In the genomic region with DNA sequence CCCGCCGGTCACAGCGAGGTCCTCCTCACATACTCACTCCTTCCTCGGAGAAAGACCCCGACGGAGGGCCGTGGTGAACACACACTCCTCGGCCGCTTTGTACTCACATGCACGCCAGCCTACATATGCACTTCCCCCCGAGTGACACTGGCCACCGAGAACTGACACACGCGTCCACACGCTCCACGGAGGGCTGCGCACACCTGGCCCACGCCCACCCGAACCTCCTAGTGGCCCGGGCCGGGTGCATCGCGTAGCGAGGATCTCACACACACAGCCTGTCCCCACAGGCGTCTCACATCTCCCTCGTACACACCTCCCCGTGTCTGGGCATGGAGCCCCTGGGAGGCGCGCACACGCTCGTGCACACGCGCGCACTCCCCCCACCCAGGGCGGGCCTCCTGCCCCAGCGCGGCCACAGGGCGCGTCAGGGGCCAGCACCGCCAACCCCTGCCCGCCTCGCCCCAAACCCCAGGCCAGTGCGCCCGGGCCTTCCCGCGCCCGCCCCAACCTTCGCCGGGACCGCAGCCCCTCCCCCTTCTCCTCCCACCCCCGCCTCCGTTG, we compare ENCODE assay signal across 8 cellular contexts. TPM values are rescaled to one million over a fixed set of nuclear protein-coding genes. Genes with fewer than 3 reads are reported as not detected.
A peak's percentile ranks its signal among the peaks of the same experiment; 100 is the strongest.
DNase-seq lines count a peak whose midpoint lies in the region; ATAC-seq and TF ChIP-seq lines count a peak whose summit lies in the region.

No MANE protein-coding gene starts in this region.

- no peak for TF ChIP-seq CTCF in body of pancreas (IDR thresholded peaks at IDR 0.05)
- TF ChIP-seq CTCF in stomach (IDR thresholded peaks at IDR 0.05), result no peak

- ATAC-seq in HG03442 (IDR thresholded peaks at IDR 0.05; ENCODE audit: unreplicated experiment) (peak; percentile 21), body of pancreas (peak; percentile 34), HG02840 (IDR thresholded peaks at IDR 0.05; ENCODE audit: low FRiP score, unreplicated experiment) (no peak), GM21529 (IDR thresholded peaks at IDR 0.05; ENCODE audit: unreplicated experiment) (no peak)

- 6 to 14% methylated on average over 37 to 52 of the region's 52 CpGs for WGBS in body of pancreas, 2 donors
- 1 to 6% (median 2%) methylated on average over 6 to 52 of the region's 52 CpGs for WGBS in stomach, 5 donors

- H3K27me3 ChIP-seq in body of pancreas, result peaks cover 0 to 8% of the 10 kb centered on the region in 2 donors
- H3K27me3 ChIP-seq in stomach, result peaks cover 0 to 46% (median 15%) of the 10 kb centered on the region in 3 donors

- H3K4me3 ChIP-seq in body of pancreas, result no peak overlapping the region
- H3K4me3 ChIP-seq in stomach, result peak overlapping the region; percentile 61 to 74 (median 67)

- peak; percentile 19 for DNase-seq in CD1c-positive myeloid dendritic cell (ENCODE audit: extremely low spot score)
- no peak for DNase-seq in body of pancreas
- DNase-seq in left kidney (ENCODE audit: low read depth, low spot score), result peak; percentile 83
- no peak for DNase-seq in stomach
- no peak for DNase-seq in kidney tubule cell (ENCODE audit: low spot score)

- TF ChIP-seq POLR2A in body of pancreas (IDR thresholded peaks at IDR 0.05) (no peak), stomach (IDR thresholded peaks at IDR 0.05) (no peak)

- intact Hi-C loops in body of pancreas (cut with DNase I) (no loop called here), stomach (cut with DNase I; ENCODE audit: low total_unique reads) (no loop called here)

- H3K36me3 ChIP-seq in body of pancreas (replicated peaks in 1 of 2; ENCODE audit: insufficient read depth in 1 of 2, low read depth in 2 of 2), result no peaks in the 10 kb centered on the region
- no peaks in the 10 kb centered on the region for H3K36me3 ChIP-seq in stomach

- H3K4me1 ChIP-seq in body of pancreas (peaks cover 20% of the 10 kb centered on the region), stomach (peaks cover 7 to 34% (median 22%) of the 10 kb centered on the region in 4 donors)

- TF ChIP-seq EP300 in stomach (IDR thresholded peaks at IDR 0.05), result no peak

- H3K9me3 ChIP-seq in body of pancreas (no peaks in the 10 kb centered on the region), stomach (no peaks in the 10 kb centered on the region)

- H3K27ac ChIP-seq in body of pancreas (no peak overlapping the region), stomach (peak overlapping the region; percentile 47 to 90 (median 82))

RNA-seq across cellular contexts. Expression of a gene that starts 0.4 kb away (rescaled TPM):
- total RNA-seq in body of pancreas (1 to 10 TPM in 1 of 2 donors, under 1 TPM in 1; 0.99 to 1.0 TPM), stomach (10 to 100 TPM in 3 of 5 donors, 1 to 10 TPM in 2; 3.3 to 33.5 (median 16.2) TPM)
- polyA plus RNA-seq in stomach, result 1 to 10 TPM in 2 of 3 donors, under 1 TPM in 1; 0.92 to 2.4 (median 1.2) TPM

Comparison
In these comparisons a context has a peak if more than half of its experiments do, and no peak if none do; other contexts are left out.
1. DNase-seq: peak in CD1c-positive myeloid dendritic cell (single experiment) and left kidney (single experiment); none in body of pancreas (0 of 4), stomach (single experiment) and kidney tubule cell (single experiment).
2. ATAC-seq: peak in HG03442 (single experiment) and body of pancreas (single experiment); none in HG02840 (single experiment) and GM21529 (single experiment).
3. H3K27ac ChIP-seq: peak in stomach (5 of 5); none in body of pancreas (0 of 4).
4. H3K4me3 ChIP-seq: peak in stomach (4 of 4); none in body of pancreas (0 of 2).